In genomic region chr7:76073335-76073990, GRCh38 we compare ENCODE assay signal across 17 cellular contexts.
"Had no signal": no experiment of that assay in that cellular context is flagged by ENCODE, and none has a peak within 500 bp of the region (broad histone marks: within the 10 kb centered on the region; RNA-seq: fewer than 3 reads in every experiment).

No MANE protein-coding gene starts in this region.

- H3K4me3 Mint-ChIP-seq: activated CD4-positive, alpha-beta memory T cell treated with anti-CD3 and anti-CD28 coated beads for 36 hours; activated T-cell treated with anti-CD3 and anti-CD28 coated beads, Interleukin-2, amount 50 U/mL, for 4 hours; stimulated activated naive CD8-positive, alpha-beta T cell treated with anti-CD3 and anti-CD28 coated beads, Interleukin-15, amount 100 ng/mL, for 72 hours; T-helper 2 cell treated with Interferon-gamma antibody and Interleukin-4, amounts not matched to agents 5 μg/mL and 100 μg/mL, for 36 hours had no signal

- H3K4me3 ChIP-seq: body of pancreas, esophagus muscularis mucosa, testis had no signal

- H3K27ac ChIP-seq: body of pancreas, neutrophil, testis had no signal

- H3K9me3 Mint-ChIP-seq: activated naive CD4-positive, alpha-beta T cell treated with anti-CD3 and anti-CD28 coated beads, Interleukin-2, amount 50 U/mL, for 72 hours; stimulated activated naive CD8-positive, alpha-beta T cell treated with anti-CD3 and anti-CD28 coated beads, Interleukin-15, amount 100 ng/mL, for 72 hours; T-helper 2 cell treated with Interferon-gamma antibody and Interleukin-4, amounts not matched to agents 5 μg/mL and 100 μg/mL, for 36 hours had no signal

- H3K4me1 ChIP-seq: body of pancreas had no signal

- H3K36me3 Mint-ChIP-seq: activated CD4-positive, alpha-beta memory T cell treated with anti-CD3 and anti-CD28 coated beads for 36 hours; activated naive CD4-positive, alpha-beta T cell treated with anti-CD3 and anti-CD28 coated beads, Interleukin-2, amount 50 U/mL, for 72 hours had no signal

- H3K9me3 ChIP-seq: neutrophil, testis had no signal

- DNase-seq: activated CD4-positive, alpha-beta memory T cell treated with anti-CD3 and anti-CD28 coated beads for 36 hours; activated CD4-positive, CD25-positive, alpha-beta regulatory T cell treated with anti-CD3 and anti-CD28 coated beads, Interleukin-2, amount 50 U/mL, for 72 hours; activated effector memory CD4-positive, alpha-beta T cell treated with anti-CD3 and anti-CD28 coated beads, Interleukin-2, amount 50 U/mL, for 16 hours; activated T-cell treated with anti-CD3 and anti-CD28 coated beads, Interleukin-2, amount 50 U/mL, for 4 hours; amniotic stem cell; body of pancreas; dermis blood vessel endothelial cell; glutamatergic neuron; midbrain; retina; stimulated activated CD4-positive, alpha-beta T cell treated with anti-CD3 and anti-CD28 coated beads, Interleukin-4, amount 100 ng/mL, for 1 hour; stimulated activated naive CD8-positive, alpha-beta T cell treated with anti-CD3 and anti-CD28 coated beads, Interleukin-15, amount 100 ng/mL, for 72 hours; testis had no signal

- ATAC-seq: activated naive CD4-positive, alpha-beta T cell treated with anti-CD3 and anti-CD28 coated beads, Interleukin-2, amount 50 U/mL, for 72 hours; activated T-cell treated with anti-CD3 and anti-CD28 coated beads, Interleukin-2, amount 50 U/mL, for 4 hours; body of pancreas; stimulated activated naive CD8-positive, alpha-beta T cell treated with anti-CD3 and anti-CD28 coated beads, Interleukin-15, amount 100 ng/mL, for 72 hours had no signal

- H3K27me3 Mint-ChIP-seq: activated CD4-positive, alpha-beta memory T cell treated with anti-CD3 and anti-CD28 coated beads for 36 hours; stimulated activated naive CD8-positive, alpha-beta T cell treated with anti-CD3 and anti-CD28 coated beads, Interleukin-15, amount 100 ng/mL, for 72 hours had no signal

- H3K27ac Mint-ChIP-seq: activated CD4-positive, alpha-beta memory T cell treated with anti-CD3 and anti-CD28 coated beads for 36 hours; activated naive CD4-positive, alpha-beta T cell treated with anti-CD3 and anti-CD28 coated beads, Interleukin-2, amount 50 U/mL, for 72 hours; T-helper 2 cell treated with Interferon-gamma antibody and Interleukin-4, amounts not matched to agents 5 μg/mL and 100 μg/mL, for 36 hours had no signal

- H3K27me3 ChIP-seq: body of pancreas, esophagus muscularis mucosa, neutrophil, testis had no signal

- H3K36me3 ChIP-seq: esophagus muscularis mucosa, neutrophil had no signal
